Comparison of ENCODE assay signal across 3 cellular contexts in genomic region chr7:74821259-74821658, GRCh38. TPM values are rescaled to one million over a fixed set of nuclear protein-coding genes. Genes with fewer than 3 reads are reported as not detected.
"Had no signal": no experiment of that assay in that cellular context is flagged by ENCODE, and none has a peak within 500 bp of the region (broad histone marks: within the 10 kb centered on the region; RNA-seq: fewer than 3 reads in every experiment).

No MANE protein-coding gene starts in this region.

RNA-seq across cellular contexts. Expression of gene NCF1, which starts 47.4 kb away (rescaled TPM):
- total RNA-seq: hepatocyte, lung microvascular endothelial cell, myocyte had no signal
